In genomic region chr10:102918817-102919236, GRCh38 we compare ENCODE assay signal across 8 cellular contexts.
DNase-seq lines count a peak whose midpoint lies in the region; ATAC-seq lines count a peak whose summit lies in the region.

No MANE protein-coding gene starts in this region.

- ATAC-seq in HG02642 (IDR thresholded peaks at IDR 0.05; ENCODE audit: poor library complexity, unreplicated experiment), result no peak

- H3K4me3 Mint-ChIP-seq in activated naive CD8-positive, alpha-beta T cell, result peak overlapping the region; percentile 94

- H3K4me1 Mint-ChIP-seq in activated naive CD8-positive, alpha-beta T cell (ENCODE audit: low read depth), result peaks cover 51% of the 10 kb centered on the region

- H3K27ac Mint-ChIP-seq in activated naive CD8-positive, alpha-beta T cell, result peak overlapping the region; percentile 91

- peak; percentile 11 for DNase-seq in SIG-M5 treated with dmso at 0.1 percent for 504 hours (lab: John Stamatoyannopoulos, UW; ENCODE audit: unreplicated experiment)
- no peak for DNase-seq in SIG-M5 (lab: John Stamatoyannopoulos, UW)
- peak; percentile 38 for DNase-seq in NCI-H748 (lab: John Stamatoyannopoulos, UW; ENCODE audit: unreplicated experiment)
- peak; percentile 30 for DNase-seq in iPS-NIHi11 (ENCODE audit: low spot score)
- peak; percentile 42 for DNase-seq in stimulated activated CD4-positive, alpha-beta T cell treated with anti-CD3 and anti-CD28 coated beads, Interleukin-4, amount 100 ng/mL, for 24 hours
- DNase-seq in KG1 (lab: John Stamatoyannopoulos, UW), result no peak

- H3K27me3 Mint-ChIP-seq in activated naive CD8-positive, alpha-beta T cell, result no peaks in the 10 kb centered on the region

- no peaks in the 10 kb centered on the region for H3K9me3 Mint-ChIP-seq in activated naive CD8-positive, alpha-beta T cell (ENCODE audit: low read depth)

- H3K36me3 Mint-ChIP-seq in activated naive CD8-positive, alpha-beta T cell, result no peaks in the 10 kb centered on the region

Comparison
In these comparisons a context has a peak if more than half of its experiments do, and no peak if none do; other contexts are left out.
1. DNase-seq: peak in SIG-M5 treated with dmso at 0.1 percent for 504 hours (single experiment), NCI-H748 (single experiment), iPS-NIHi11 (single experiment) and stimulated activated CD4-positive, alpha-beta T cell treated with anti-CD3 and anti-CD28 coated beads, Interleukin-4, amount 100 ng/mL, for 24 hours (single experiment); none in SIG-M5 (single experiment) and KG1 (single experiment).